ENCODE assay signal across 8 cellular contexts in genomic region chr17:35849469-35850348, GRCh38.
DNase-seq lines count a peak whose midpoint lies in the region; ATAC-seq and TF ChIP-seq lines count a peak whose summit lies in the region.

No MANE protein-coding gene starts in this region.

- H3K4me2 ChIP-seq in SU-DHL-6 (ENCODE audit: low read depth, low read length, poor library complexity, severe bottlenecking): no peak overlapping the region

- H3K36me3 ChIP-seq in SU-DHL-6 (ENCODE audit: low read length) (peaks cover 28% of the 10 kb centered on the region), iPS DF 6.9 (ENCODE audit: control insufficient read depth, insufficient read depth, low read length) (peaks cover 6% of the 10 kb centered on the region; the same call in 1 of the 2 replicates)

- no peak overlapping the region for H3K4me3 ChIP-seq in NB4 (ENCODE audit: low read depth, low read length)
- no peak overlapping the region for H3K4me3 ChIP-seq in SU-DHL-6 (ENCODE audit: insufficient read depth, low read length, poor library complexity, severe bottlenecking)
- no peak overlapping the region for H3K4me3 ChIP-seq in astrocyte of the cerebellum (ENCODE audit: low read depth, low read length)
- H3K4me3 ChIP-seq in iPS DF 6.9 (ENCODE audit: low read length): no peak overlapping the region

- TF ChIP-seq CTCF in GM10266 (IDR thresholded peaks at IDR 0.05; ENCODE audit: control insufficient read depth, insufficient read depth, low read depth, missing control alignments) (peak; percentile 78), NB4 (IDR thresholded peaks at IDR 0.05; ENCODE audit: low read depth, low read length) (peak; percentile 85), SU-DHL-6 (IDR thresholded peaks at IDR 0.05; ENCODE audit: insufficient read depth, low read length, poor library complexity, severe bottlenecking) (peak; percentile 87), astrocyte of the cerebellum (IDR thresholded peaks at IDR 0.05; ENCODE audit: low read depth, low read length, missing control alignments) (peak; percentile 87)

- WGBS in iPS DF 6.9 (ENCODE audit: insufficient coverage, insufficient read length): 88% methylated on average over 1 of the region's 7 CpGs

- peaks cover 4% of the 10 kb centered on the region; the same call in 1 of the 2 replicates for H4K20me1 ChIP-seq in SU-DHL-6 (ENCODE audit: low read depth, low read length)

- H3K9ac ChIP-seq in SU-DHL-6 (ENCODE audit: low read length): no peak overlapping the region

- in situ Hi-C loops in astrocyte of the cerebellum (cut with HindIII; ENCODE audit: low sequenced_read_pairs): no loop called here

- H3K27ac ChIP-seq in SU-DHL-6 (ENCODE audit: low read depth, low read length) (no peak overlapping the region), iPS DF 6.9 (ENCODE audit: low read length) (no peak overlapping the region)

- H3K27me3 ChIP-seq in SU-DHL-6 (ENCODE audit: low read length) (no peaks in the 10 kb centered on the region), iPS DF 6.9 (ENCODE audit: control insufficient read depth, insufficient read depth, low read length) (no peaks in the 10 kb centered on the region)

- H3F3A ChIP-seq in SU-DHL-6 (ENCODE audit: insufficient read depth): peaks cover 10% of the 10 kb centered on the region; the same call in 1 of the 2 replicates

- H3K4me1 ChIP-seq in iPS DF 6.9 (ENCODE audit: control insufficient read depth, insufficient read depth, low read length): no peaks in the 10 kb centered on the region

- H3K79me2 ChIP-seq in SU-DHL-6 (ENCODE audit: insufficient read depth, low read length): no peaks in the 10 kb centered on the region

- H3K9me3 ChIP-seq in SU-DHL-6 (ENCODE audit: insufficient read depth, low read length) (no peaks in the 10 kb centered on the region), iPS DF 6.9 (ENCODE audit: control insufficient read depth, insufficient read depth, low read length) (no peaks in the 10 kb centered on the region)

- H3K9me2 ChIP-seq in SU-DHL-6 (replicated peaks; ENCODE audit: insufficient read depth, low read length): no peaks in the 10 kb centered on the region

- no peak for ATAC-seq in GM18873 (IDR thresholded peaks at IDR 0.05; ENCODE audit: low FRiP score, unreplicated experiment)
- ATAC-seq in HG02610 (IDR thresholded peaks at IDR 0.05; ENCODE audit: unreplicated experiment): no peak

- peak; percentile 44 for DNase-seq in GM10266 (ENCODE audit: extremely low spot score)
- DNase-seq in NB4 (ENCODE audit: low read depth): peak; percentile 88
- DNase-seq in astrocyte of the cerebellum (ENCODE audit: low read depth): peak; percentile 52
- DNase-seq in iPS DF 6.9 (ENCODE audit: low read depth, low spot score): peak; percentile 31
- DNase-seq in stimulated activated CD4-positive, alpha-beta T cell treated with anti-CD3 and anti-CD28 coated beads, Interleukin-15, amount 100 ng/mL, for 48 hours (ENCODE audit: low read depth in 2 of 2): peak; percentile 14 to 44

- H2AFZ ChIP-seq in SU-DHL-6 (ENCODE audit: low read depth, low read length, severe bottlenecking): no peak overlapping the region

- TF ChIP-seq POLR2A in NB4 (IDR thresholded peaks at IDR 0.05; ENCODE audit: extremely low read depth, insufficient read length): no peak

Comparison
In these comparisons a context has a peak if more than half of its experiments do, and no peak if none do; other contexts are left out.
1. DNase-seq: peak in every context shown above with its lines; median percentile 88 in NB4; 52 in astrocyte of the cerebellum; 44 in GM10266; 31 in iPS DF 6.9; 29 in stimulated activated CD4-positive, alpha-beta T cell treated with anti-CD3 and anti-CD28 coated beads, Interleukin-15, amount 100 ng/mL, for 48 hours.